ENCODE assay signal across 10 cellular contexts in the genomic region with DNA sequence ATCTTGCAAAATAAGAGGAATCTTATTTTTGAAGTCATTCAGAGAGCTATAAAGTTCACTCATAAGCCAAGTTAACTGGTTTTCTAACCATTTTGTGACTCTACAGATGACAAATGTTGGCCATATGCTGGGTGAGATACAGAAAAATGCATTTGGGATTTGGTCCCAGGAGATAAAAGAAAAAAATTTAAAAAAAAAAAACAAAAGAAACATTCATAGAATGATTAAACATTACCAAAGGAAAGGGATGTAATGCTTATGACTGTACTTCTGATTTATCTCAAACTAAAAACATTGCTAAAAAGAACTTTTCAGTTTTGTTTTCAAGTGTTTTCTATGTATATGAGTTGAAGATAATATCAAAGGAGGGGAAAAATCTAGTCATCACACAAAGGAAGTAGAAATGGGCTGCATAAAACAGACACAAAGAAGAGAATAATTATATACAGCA. TPM values are rescaled to one million over a fixed set of nuclear protein-coding genes. Genes with fewer than 3 reads are reported as not detected.
DNase-seq lines count a peak whose midpoint lies in the region; ATAC-seq, FAIRE-seq and TF ChIP-seq lines count a peak whose summit lies in the region.
"Had no signal": no experiment of that assay in that cellular context is flagged by ENCODE, and none has a peak within 500 bp of the region (broad histone marks: within the 10 kb centered on the region; RNA-seq: fewer than 3 reads in every experiment).

No MANE protein-coding gene starts in this region.

- H3K27me3 ChIP-seq in spleen (replicated peaks in 1 of 7), result no peaks in the 10 kb centered on the region

- peak overlapping the region; percentile 10 for H3K4me3 Mint-ChIP-seq in activated CD4-positive, alpha-beta T cell treated with anti-CD3 and anti-CD28 coated beads, Interleukin-2, amount 10 ng/mL, durations not matched to agents 7 days and 5 days
- peak overlapping the region; percentile 76 for H3K4me3 Mint-ChIP-seq in T-helper 17 cell

- H3K9me3 ChIP-seq in T-helper 17 cell (ENCODE audit: control insufficient read depth, low read length, poor library complexity, severe bottlenecking) (no peaks in the 10 kb centered on the region), spleen (peaks cover 0 to 5% (median under 1%) of the 10 kb centered on the region in 8 donors)

- H3K27ac ChIP-seq in spleen, result peak overlapping the region in 5 of 8 donors; percentile 9 to 42 (median 22)

- POLR2A ChIA-PET in activated CD4-positive, alpha-beta T cell treated with anti-CD3 and anti-CD28 coated beads, Interleukin-2, amount 10 ng/mL, durations not matched to agents 7 days and 5 days (lab: Charles Lee), result no interaction called here

- peak overlapping the region; percentile 74 for H3K27ac Mint-ChIP-seq in activated CD4-positive, alpha-beta T cell treated with anti-CD3 and anti-CD28 coated beads, Interleukin-2, amount 10 ng/mL, durations not matched to agents 7 days and 5 days
- peak overlapping the region; percentile 75 for H3K27ac Mint-ChIP-seq in T-helper 17 cell

- TF ChIP-seq CTCF in spleen (IDR thresholded peaks at IDR 0.05 in 8 of 11, conservative IDR thresholded peaks at IDR 0.05 in 3 of 11), result no peak

- H3K4me3 ChIP-seq in spleen, result no peak overlapping the region

- peaks cover 0 to 33% (median 8%) of the 10 kb centered on the region in 6 donors for H3K4me1 ChIP-seq in spleen

- FAIRE-seq in urothelium cell line (lab: Jason Lieb, UNC), result no peak

- DNase-seq in activated CD4-positive, alpha-beta T cell treated with anti-CD3 and anti-CD28 coated beads, Interleukin-2, amount 10 ng/mL, durations not matched to agents 7 days and 5 days, result no peak
- DNase-seq in activated CD4-positive, alpha-beta T cell treated with anti-CD3 and anti-CD28 coated beads for 1 hour, result no peak
- DNase-seq in T-helper 17 cell (no peak), spleen (no peak), hypothalamus (lab: John Stamatoyannopoulos, UW) (no peak), urothelium cell line (ENCODE audit: low spot score) (no peak)
- DNase-seq in activated CD4-positive, alpha-beta T cell treated with anti-CD3 and anti-CD28 coated beads, Interleukin-2, amount 50 U/mL, for 48 hours, result no peak

- CTCF ChIA-PET in activated CD4-positive, alpha-beta T cell treated with anti-CD3 and anti-CD28 coated beads, Interleukin-2, amount 10 ng/mL, durations not matched to agents 7 days and 5 days (lab: Charles Lee), result interaction anchor here (0.5 to 1.1 kb wide), 4 partner anchors 22 to 507 kb away, joined by 3 to 7 read pairs (median 3); no protein-coding TSS in a partner anchor

- peaks cover 0 to 89% (median 21%) of the 10 kb centered on the region in 6 donors for H3K36me3 ChIP-seq in spleen

- H3K27me3 Mint-ChIP-seq in activated CD4-positive, alpha-beta T cell treated with anti-CD3 and anti-CD28 coated beads, Interleukin-2, amount 10 ng/mL, durations not matched to agents 7 days and 5 days, result no peaks in the 10 kb centered on the region
- no peaks in the 10 kb centered on the region for H3K27me3 Mint-ChIP-seq in T-helper 17 cell

- H3K36me3 Mint-ChIP-seq in activated CD4-positive, alpha-beta T cell treated with anti-CD3 and anti-CD28 coated beads, Interleukin-2, amount 10 ng/mL, durations not matched to agents 7 days and 5 days (ENCODE audit: low read depth), result peaks cover 69% of the 10 kb centered on the region
- peaks cover 11% of the 10 kb centered on the region for H3K36me3 Mint-ChIP-seq in T-helper 17 cell (ENCODE audit: low read depth)

- intact Hi-C loops in spleen (cut with DNase I; ENCODE audit: low total_unique reads), result no loop called here

- TF ChIP-seq POLR2A in spleen (IDR thresholded peaks at IDR 0.05), result no peak

- H3K9me3 Mint-ChIP-seq in activated CD4-positive, alpha-beta T cell treated with anti-CD3 and anti-CD28 coated beads, Interleukin-2, amount 10 ng/mL, durations not matched to agents 7 days and 5 days, result no peaks in the 10 kb centered on the region

- ATAC-seq in HG02759 (IDR thresholded peaks at IDR 0.05; ENCODE audit: unreplicated experiment) (peak; percentile 52), T-helper 17 cell (peak; percentile 28)
- ATAC-seq: esophagus mucosa, HCT116 had no signal

- peaks cover 30% of the 10 kb centered on the region for H3K4me1 Mint-ChIP-seq in activated CD4-positive, alpha-beta T cell treated with anti-CD3 and anti-CD28 coated beads, Interleukin-2, amount 10 ng/mL, durations not matched to agents 7 days and 5 days
- H3K4me1 Mint-ChIP-seq in T-helper 17 cell, result peaks cover 18% of the 10 kb centered on the region

RNA-seq across cellular contexts. Expression of a gene that starts 43.1 kb away (rescaled TPM):
- total RNA-seq in activated CD4-positive, alpha-beta T cell treated with anti-CD3 and anti-CD28 coated beads, Interleukin-2, amount 10 ng/mL, durations not matched to agents 7 days and 5 days, result 10 to 100 TPM; 25.6 to 29.8 TPM
- total RNA-seq in T-helper 17 cell (100 to 1,000 TPM; 171 to 195 TPM), spleen (10 to 100 TPM; 52.5 to 70.1 (median 59.3) TPM)
- 10 to 100 TPM; 14.5 to 17.2 (median 16.0) TPM for polyA plus RNA-seq in spleen
